ENCODE assay signal across 11 cellular contexts in genomic region chr12:79782197-79782890, GRCh38.
DNase-seq lines count a peak whose midpoint lies in the region; ATAC-seq and TF ChIP-seq lines count a peak whose summit lies in the region.
"Had no signal": no experiment of that assay in that cellular context is flagged by ENCODE, and none has a peak within 500 bp of the region (broad histone marks: within the 10 kb centered on the region; RNA-seq: fewer than 3 reads in every experiment).

No MANE protein-coding gene starts in this region.

- no peak overlapping the region for H3K27ac ChIP-seq in fibroblast of lung (ENCODE audit: insufficient read depth, low read length)
- H3K27ac ChIP-seq: neural progenitor cell had no signal

- H2AFZ ChIP-seq in fibroblast of lung (ENCODE audit: low read length): no peak overlapping the region
- H2AFZ ChIP-seq: neural progenitor cell had no signal

- intact Hi-C loops in sciatic nerve (cut with DNase I): no loop called here

- no peaks in the 10 kb centered on the region for H4K20me1 ChIP-seq in fibroblast of lung (ENCODE audit: control insufficient read depth, extremely low read depth, insufficient read depth, low read length)

- ATAC-seq in GM19463 (IDR thresholded peaks at IDR 0.05; ENCODE audit: unreplicated experiment): peak; percentile 42
- ATAC-seq in sciatic nerve: peak; percentile 50
- ATAC-seq in GM21619 (IDR thresholded peaks at IDR 0.05; ENCODE audit: unreplicated experiment): no peak
- no peak for ATAC-seq in HG03565 (IDR thresholded peaks at IDR 0.05; ENCODE audit: unreplicated experiment)

- H3K27me3 ChIP-seq in fibroblast of lung (ENCODE audit: control insufficient read depth, insufficient read depth, low read length) (no peaks in the 10 kb centered on the region), H7 (ENCODE audit: control insufficient read depth, insufficient read depth, low read length) (no peaks in the 10 kb centered on the region)
- H3K27me3 ChIP-seq: neural progenitor cell had no signal

- H3K9ac ChIP-seq in fibroblast of lung (ENCODE audit: insufficient read depth, low read length): no peak overlapping the region
- H3K9ac ChIP-seq: neural progenitor cell had no signal

- no peaks in the 10 kb centered on the region for H3K79me2 ChIP-seq in fibroblast of lung (ENCODE audit: control insufficient read depth, insufficient read depth, low read length)

- H3K4me1 ChIP-seq in fibroblast of lung (ENCODE audit: control insufficient read depth, extremely low read depth, insufficient read depth, low read length): no peaks in the 10 kb centered on the region
- H3K4me1 ChIP-seq: neural progenitor cell had no signal

- no peak overlapping the region for H3K4me3 ChIP-seq in fibroblast of lung (replicated peaks in 1 of 4; ENCODE audit: control extremely low read depth in 1 of 4, insufficient read depth in 1 of 4, low read depth in 3 of 4, low read length in 4 of 4)
- H3K4me3 ChIP-seq in H7 (ENCODE audit: insufficient read depth, low read depth, low read length): no peak overlapping the region
- H3K4me3 ChIP-seq: neural progenitor cell had no signal

- H3K36me3 ChIP-seq in fibroblast of lung (ENCODE audit: control insufficient read depth, insufficient read depth, low read length) (no peaks in the 10 kb centered on the region), H7 (replicated peaks; ENCODE audit: control insufficient read depth, insufficient read depth, low read length) (peaks cover 2% of the 10 kb centered on the region)

- H3K4me2 ChIP-seq in fibroblast of lung (ENCODE audit: extremely low read depth, insufficient read depth, low read length): no peak overlapping the region
- H3K4me2 ChIP-seq: neural progenitor cell had no signal

- DNase-seq in RPMI7951 (ENCODE audit: low read depth) (peak; percentile 15), fibroblast of lung (ENCODE audit: low read depth in 2 of 2) (peak; percentile 46 to 87), sciatic nerve (ENCODE audit: low spot score) (no peak), H7 (no peak), NCI-H526 (lab: John Stamatoyannopoulos, UW) (no peak)
- DNase-seq: activated naive CD4-positive, alpha-beta T cell; GF-D8 had no signal

- H3K9me3 ChIP-seq in fibroblast of lung (ENCODE audit: control insufficient read depth, insufficient read depth, low read depth, low read length): no peaks in the 10 kb centered on the region

- no peak for TF ChIP-seq CTCF in fibroblast of lung (conservative IDR thresholded peaks at IDR 0.05 in 1 of 2, IDR thresholded peaks at IDR 0.05 in 1 of 2; ENCODE audit: low read depth in 1 of 2, low read length in 2 of 2)

Comparison
In these comparisons a context has a peak if more than half of its experiments do, and no peak if none do; other contexts are left out.
1. ATAC-seq: peak in GM19463 (single experiment) and sciatic nerve (single experiment); none in GM21619 (single experiment) and HG03565 (single experiment).
2. DNase-seq: peak in RPMI7951 (single experiment) and fibroblast of lung (2 of 2); none in sciatic nerve (single experiment), H7 (single experiment) and NCI-H526 (0 of 2).